Comparison of ENCODE assay signal across 37 cellular contexts in the genomic region with DNA sequence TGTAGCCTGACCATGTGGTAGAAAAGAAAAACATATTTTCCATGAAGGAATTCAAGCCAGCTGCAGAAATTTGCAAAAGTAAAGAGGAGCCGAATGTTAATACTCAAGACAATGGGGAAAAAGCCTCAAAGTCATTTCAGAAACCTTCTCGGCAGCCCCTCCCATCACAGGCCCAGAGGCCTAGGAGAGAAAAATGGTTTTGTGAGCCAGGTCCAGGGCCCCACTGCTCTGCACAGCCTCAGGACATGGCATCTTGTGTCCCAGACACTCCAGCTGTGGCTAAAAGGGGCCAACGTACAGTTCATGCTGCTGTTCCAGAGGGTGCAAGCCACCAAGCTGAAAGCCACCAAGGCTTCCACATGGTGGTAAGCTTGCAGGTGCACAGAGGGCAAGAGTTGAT. TPM values are rescaled to one million over a fixed set of nuclear protein-coding genes. Genes with fewer than 3 reads are reported as not detected.
DNase-seq lines count a peak whose midpoint lies in the region; ATAC-seq, FAIRE-seq and TF ChIP-seq lines count a peak whose summit lies in the region.
"Had no signal": no experiment of that assay in that cellular context is flagged by ENCODE, and none has a peak within 500 bp of the region (broad histone marks: within the 10 kb centered on the region; RNA-seq: fewer than 3 reads in every experiment).

No MANE protein-coding gene starts in this region.

- no peak for FAIRE-seq in K562 (lab: Jason Lieb, UNC)
- FAIRE-seq in bronchial epithelial cell (lab: Jason Lieb, UNC), result peak; percentile 76
- no peak for FAIRE-seq in HepG2 (lab: Jason Lieb, UNC)
- FAIRE-seq: A204.1, A549, D721Med had no signal

- 36% methylated on average over 3 of the region's 3 CpGs for WGBS in K562 (ENCODE audit: insufficient coverage, low coverage, missing lambda C conversion rate)
- no CpG with 5 or more reads among the region's 3 CpGs for WGBS in neuronal stem cell (ENCODE audit: extremely low coverage in 2 of 2, insufficient read length in 2 of 2, insufficient replicate concordance in 1 of 2), 2 donors
- WGBS in HepG2 (ENCODE audit: low lambda C conversion rate), result 12% methylated on average over 3 of the region's 3 CpGs

- POLR2A ChIA-PET in HEK293 (lab: Yijun Ruan, JAX), result no interaction called here
- POLR2A ChIA-PET in K562 (lab: Yijun Ruan, JAX), result no interaction called here
- POLR2A ChIA-PET in HepG2 (lab: Yijun Ruan, JAX), result no interaction called here

- H3K36me3 Mint-ChIP-seq in immature natural killer cell, result no peaks in the 10 kb centered on the region
- H3K36me3 Mint-ChIP-seq: CD14-positive monocyte; CD4-positive, alpha-beta memory T cell; CD8-positive, alpha-beta T cell had no signal

- H3K14ac ChIP-seq in neuronal stem cell (ENCODE audit: low read length), result no peak overlapping the region

- H3K4me3 ChIP-seq in HEK293 (ENCODE audit: low read depth, low read length), result no peak overlapping the region
- no peak overlapping the region for H3K4me3 ChIP-seq in K562
- H3K4me3 ChIP-seq in bronchial epithelial cell (ENCODE audit: low read depth, low read length), result no peak overlapping the region
- no peak overlapping the region for H3K4me3 ChIP-seq in neuronal stem cell (ENCODE audit: low read length in 2 of 2)
- no peak overlapping the region for H3K4me3 ChIP-seq in HepG2 (replicated peaks in 1 of 3; ENCODE audit: insufficient read depth in 1 of 3, low read depth in 2 of 3, low read length in 3 of 3)
- H3K4me3 ChIP-seq: A549; BLaER1; BLaER1 treated with 17β-estradiol and CSF1 and Interleukin-3, amounts not matched to agents 10 nM and 100 nM had no signal

- H3K4me2 ChIP-seq in K562 (ENCODE audit: insufficient read depth, low read length) (no peak overlapping the region), neuronal stem cell (ENCODE audit: insufficient read depth, low read length, poor library complexity, severe bottlenecking) (no peak overlapping the region), HepG2 (ENCODE audit: low read depth, low read length) (no peak overlapping the region)
- H3K4me2 ChIP-seq: A549; BLaER1; BLaER1 treated with 17β-estradiol and CSF1 and Interleukin-3, amounts not matched to agents 10 nM and 100 nM had no signal

- TF ChIP-seq POLR2A in K562 (conservative IDR thresholded peaks at IDR 0.05) (no peak), HepG2 (IDR thresholded peaks at IDR 0.05; ENCODE audit: insufficient read depth in 1 of 2, low read depth in 2 of 2, low read length in 2 of 2) (no peak)

- H3K23ac ChIP-seq in neuronal stem cell (ENCODE audit: low read depth, low read length, poor library complexity), result no peak overlapping the region

- H2AFZ ChIP-seq in K562 (ENCODE audit: low read depth, low read length) (no peak overlapping the region), neuronal stem cell (ENCODE audit: low read length) (no peak overlapping the region), HepG2 (ENCODE audit: low read length) (no peak overlapping the region)

- no peaks in the 10 kb centered on the region for H3K4me1 Mint-ChIP-seq in immature natural killer cell
- H3K4me1 Mint-ChIP-seq: B cell; CD14-positive monocyte; CD4-positive, alpha-beta memory T cell; CD4-positive, CD25-positive, alpha-beta regulatory T cell; CD8-positive, alpha-beta memory T cell had no signal

- H3K79me2 ChIP-seq in K562 (ENCODE audit: control insufficient read depth, insufficient read depth, low read length) (no peaks in the 10 kb centered on the region), HepG2 (ENCODE audit: insufficient read depth, low read length) (no peaks in the 10 kb centered on the region)

- no peaks in the 10 kb centered on the region for H3K4me1 ChIP-seq in HEK293 (ENCODE audit: control insufficient read depth, insufficient read depth, low read length)
- no peaks in the 10 kb centered on the region for H3K4me1 ChIP-seq in K562 (replicated peaks in 1 of 2; ENCODE audit: control insufficient read depth in 2 of 2, insufficient read depth in 2 of 2, low read length in 2 of 2)
- no peaks in the 10 kb centered on the region for H3K4me1 ChIP-seq in neuronal stem cell (ENCODE audit: control insufficient read depth in 2 of 2, insufficient read depth in 1 of 2, low read depth in 1 of 2, low read length in 2 of 2)
- H3K4me1 ChIP-seq in HepG2 (ENCODE audit: insufficient read depth, low read length), result no peaks in the 10 kb centered on the region
- H3K4me1 ChIP-seq: A549, BE2C, Caco-2 had no signal

- H4K8ac ChIP-seq in neuronal stem cell (ENCODE audit: low read depth, low read length), result no peak overlapping the region

- H3K79me1 ChIP-seq in neuronal stem cell (ENCODE audit: low read depth, low read length), result no peaks in the 10 kb centered on the region

- no peaks in the 10 kb centered on the region for H3K9me1 ChIP-seq in K562 (ENCODE audit: control insufficient read depth, insufficient read depth, low read length)

- H3K27me3 ChIP-seq in K562 (ENCODE audit: control insufficient read depth in 2 of 2, insufficient read depth in 2 of 2, low read length in 2 of 2) (no peaks in the 10 kb centered on the region), bronchial epithelial cell (ENCODE audit: control insufficient read depth, insufficient read depth, low read length) (no peaks in the 10 kb centered on the region), neuronal stem cell (ENCODE audit: control insufficient read depth in 3 of 3, insufficient read depth in 3 of 3, low read depth in 1 of 3, low read length in 3 of 3) (no peaks in the 10 kb centered on the region), HepG2 (ENCODE audit: control insufficient read depth in 1 of 2, insufficient read depth in 2 of 2, low read length in 2 of 2) (no peaks in the 10 kb centered on the region)
- H3K27me3 ChIP-seq: BE2C; BLaER1; BLaER1 treated with 17β-estradiol and CSF1 and Interleukin-3, amounts not matched to agents 10 nM and 100 nM had no signal

- H3K27ac ChIP-seq in HEK293 (ENCODE audit: extremely low read depth, low read depth, low read length) (no peak overlapping the region), K562 (ENCODE audit: extremely low read depth, low read depth, low read length) (no peak overlapping the region), neuronal stem cell (replicated peaks; ENCODE audit: low read length) (no peak overlapping the region), HepG2 (ENCODE audit: extremely low read length, insufficient read depth, low read length) (no peak overlapping the region)
- H3K27ac ChIP-seq: 22Rv1; A549; BLaER1; BLaER1 treated with 17β-estradiol and CSF1 and Interleukin-3, amounts not matched to agents 10 nM and 100 nM; C4-2B had no signal

- no peak overlapping the region for H2BK12ac ChIP-seq in neuronal stem cell (ENCODE audit: low read length)

- TF ChIP-seq CTCF in HEK293 (tag by site-specific recombination; IDR thresholded peaks at IDR 0.05) (no peak), K562 (IDR thresholded peaks at IDR 0.05 in 2 of 3, conservative IDR thresholded peaks at IDR 0.05 in 1 of 3; ENCODE audit: insufficient read depth in 2 of 3, low read depth in 1 of 3, low read length in 3 of 3) (no peak), bronchial epithelial cell (IDR thresholded peaks at IDR 0.05; ENCODE audit: insufficient read depth, low read length, severe bottlenecking) (no peak), HepG2 (CRISPR knock-in tag; IDR thresholded peaks at IDR 0.05) (no peak)

- H4K20me1 ChIP-seq in K562 (replicated peaks; ENCODE audit: control insufficient read depth, insufficient read depth, low read length) (no peaks in the 10 kb centered on the region), HepG2 (ENCODE audit: insufficient read depth, low read length) (no peaks in the 10 kb centered on the region)
- H4K20me1 ChIP-seq: BLaER1; BLaER1 treated with 17β-estradiol and CSF1 and Interleukin-3, amounts not matched to agents 10 nM and 100 nM had no signal

- DNase-seq in K562 (ENCODE audit: extremely low read depth in 1 of 4, low spot score in 3 of 4) (no peak), bronchial epithelial cell (ENCODE audit: low read depth) (no peak), neuronal stem cell (ENCODE audit: low spot score) (no peak), immature natural killer cell (no peak), NCI-H526 (lab: John Stamatoyannopoulos, UW) (no peak), HepG2 (ENCODE audit: low spot score) (no peak)
- no peak for DNase-seq in central memory CD4-positive, alpha-beta T cell
- DNase-seq: 8988T; ACHN; AML-193; BE2C; C1 segment of cervical spinal cord; Caco-2; Calu3; CD4-positive, alpha-beta memory T cell; CD4-positive, alpha-beta T cell; CD4-positive, CD25-positive, alpha-beta regulatory T cell; CD8-positive, alpha-beta memory T cell; CD8-positive, alpha-beta T cell; COR-L47; DMS 273 treated with DMSO at 0.1 percent for 48 hours; DMS153; DMS53; DMS79; DMS79 treated with DMSO at 0.1 percent for 48 hours; DND-41; EL had no signal

- no peak overlapping the region for H2BK15ac ChIP-seq in neuronal stem cell (ENCODE audit: low read length)

- H3K18ac ChIP-seq in neuronal stem cell (ENCODE audit: low read length), result no peak overlapping the region

- no peaks in the 10 kb centered on the region for H3K9me3 Mint-ChIP-seq in immature natural killer cell
- H3K9me3 Mint-ChIP-seq: CD8-positive, alpha-beta T cell had no signal

- H3K4ac ChIP-seq in neuronal stem cell (ENCODE audit: low read length), result no peak overlapping the region

- BruUV-seq in K562 (replicated peaks; lab: Mats Ljungman, UMichigan) (no TSS peak), HepG2 (replicated peaks; lab: Mats Ljungman, UMichigan) (no TSS peak)

- ATAC-seq in K562 (no peak), HepG2 (no peak)
- ATAC-seq: A549; CD8-positive, alpha-beta T cell had no signal

- no peak overlapping the region for H3K4me3 Mint-ChIP-seq in immature natural killer cell
- H3K4me3 Mint-ChIP-seq: B cell; CD14-positive monocyte; CD4-positive, alpha-beta memory T cell; CD4-positive, alpha-beta T cell; CD4-positive, CD25-positive, alpha-beta regulatory T cell; CD8-positive, alpha-beta memory T cell; CD8-positive, alpha-beta T cell had no signal

- CTCF ChIA-PET in HEK293 (lab: Yijun Ruan, JAX) (interaction anchor here (0.7 kb wide), 1 partner anchor 242 kb away, joined by 3 read pairs; no protein-coding TSS in a partner anchor), K562 (lab: Yijun Ruan, JAX; ENCODE audit: low intra/inter-chr PET ratio) (no interaction called here), HepG2 (lab: Yijun Ruan, JAX; ENCODE audit: low intra/inter-chr PET ratio, low total read pairs) (no interaction called here)

- peak overlapping the region; percentile 4 for H2BK5ac ChIP-seq in neuronal stem cell (ENCODE audit: low read length)

- H3K36me3 ChIP-seq in HEK293 (ENCODE audit: control insufficient read depth in 2 of 2, insufficient read depth in 1 of 2, low read length in 2 of 2) (no peaks in the 10 kb centered on the region), K562 (ENCODE audit: control insufficient read depth, insufficient read depth, low read length) (no peaks in the 10 kb centered on the region), bronchial epithelial cell (ENCODE audit: control insufficient read depth, insufficient read depth, low read length) (no peaks in the 10 kb centered on the region), neuronal stem cell (replicated peaks in 1 of 2; ENCODE audit: control insufficient read depth in 2 of 2, insufficient read depth in 2 of 2, low read length in 2 of 2) (no peaks in the 10 kb centered on the region), HepG2 (replicated peaks in 1 of 2; ENCODE audit: control insufficient read depth in 1 of 2, insufficient read depth in 2 of 2, low read length in 2 of 2) (no peaks in the 10 kb centered on the region)
- H3K36me3 ChIP-seq: BE2C; BLaER1; BLaER1 treated with 17β-estradiol and CSF1 and Interleukin-3, amounts not matched to agents 10 nM and 100 nM had no signal

- TF ChIP-seq RAD21 in K562 (CRISPR knock-in tag; conservative IDR thresholded peaks at IDR 0.05 in 1 of 2, IDR thresholded peaks at IDR 0.05 in 1 of 2), result no peak
- no peak for TF ChIP-seq RAD21 in HepG2 (CRISPR knock-in tag; IDR thresholded peaks at IDR 0.05)

- no peak overlapping the region for H2AK5ac ChIP-seq in neuronal stem cell (ENCODE audit: low read depth, low read length)

- H3K9ac ChIP-seq in K562 (ENCODE audit: insufficient read depth in 1 of 2, low read depth in 2 of 2, low read length in 2 of 2), result no peak overlapping the region
- H3K9ac ChIP-seq in neuronal stem cell (ENCODE audit: low read depth, low read length, poor library complexity), result no peak overlapping the region
- no peak overlapping the region for H3K9ac ChIP-seq in HepG2 (ENCODE audit: insufficient read depth, low read depth, low read length)
- H3K9ac ChIP-seq: BLaER1; BLaER1 treated with 17β-estradiol and CSF1 and Interleukin-3, amounts not matched to agents 10 nM and 100 nM had no signal

- no peak overlapping the region for H3K27ac Mint-ChIP-seq in immature natural killer cell
- H3K27ac Mint-ChIP-seq: B cell; CD14-positive monocyte; CD4-positive, alpha-beta memory T cell; CD4-positive, alpha-beta T cell; CD4-positive, CD25-positive, alpha-beta regulatory T cell; CD8-positive, alpha-beta T cell had no signal

- H4K91ac ChIP-seq in neuronal stem cell (ENCODE audit: low read depth, low read length, poor library complexity), result no peak overlapping the region

- TF ChIP-seq EP300 in K562 (IDR thresholded peaks at IDR 0.05; ENCODE audit: low read length) (no peak), HepG2 (IDR thresholded peaks at IDR 0.05; ENCODE audit: low read depth in 2 of 2, low read length in 2 of 2) (no peak), HepG2 (CRISPR knock-in tag; IDR thresholded peaks at IDR 0.05; ENCODE audit: borderline replicate concordance) (no peak)

- in situ Hi-C loops in K562 (cut with MboI), result no loop called here
- in situ Hi-C loops in HepG2 (cut with HindIII; ENCODE audit: extremely low pct_ligation_motif_present, low pct_unique_long_range_greater_than_20kb), result no loop called here

- peaks cover 2 to 7% (median 3%) of the 10 kb centered on the region in 3 donors for H3K27me3 Mint-ChIP-seq in immature natural killer cell (ENCODE audit: low read depth in 3 of 3)

- no peak overlapping the region for H2BK120ac ChIP-seq in neuronal stem cell (ENCODE audit: low read depth, low read length)

- intact Hi-C loops in K562 (cut with micrococcal nuclease) (no loop called here), HepG2 (cut with micrococcal nuclease; ENCODE audit: unreplicated experiment) (no loop called here)

- H3K9me3 ChIP-seq in HEK293 (ENCODE audit: control insufficient read depth, insufficient read depth, low read depth, low read length) (no peaks in the 10 kb centered on the region), K562 (replicated peaks; ENCODE audit: control insufficient read depth, insufficient read depth, low read depth, low read length) (0 out of 2 replicates have a peak, but pooled peaks cover 3% of the 10 kb centered on the region), neuronal stem cell (replicated peaks in 1 of 2; ENCODE audit: control insufficient read depth in 2 of 2, insufficient read depth in 1 of 2, low read depth in 1 of 2, low read length in 2 of 2) (peaks cover 2% of the 10 kb centered on the region in 2 donors), HepG2 (ENCODE audit: low read length) (peaks cover 6% of the 10 kb centered on the region; the same call in 1 of the 2 replicates)
- H3K9me3 ChIP-seq: BE2C, Caco-2 had no signal

RNA-seq across cellular contexts. Expression of gene BBS12, which starts 50.9 kb away (rescaled TPM):
- total RNA-seq in K562 (2011; cell fraction: chromatin; rRNA removed; ENCODE audit: low replicate concordance), result 2.4 and 7.3 TPM in 2 replicates
- 1.8 and 2.3 TPM in 2 replicates for total RNA-seq in K562 (2011; cell fraction: nucleolus; rRNA removed)
- 2.2 and 3.2 TPM in 2 replicates for total RNA-seq in K562 (2011; cell fraction: nucleoplasm; rRNA removed)
- total RNA-seq in K562 (2014; rRNA removed) (2.7 and 2.9 TPM in 2 replicates), K562 (2014; rRNA removed; fragmentation: Illumina TruSeq; extraction: Trizol) (4.4 and 4.8 TPM in 2 replicates), K562 (2015; rRNA removed; fragmentation: Illumina TruSeq; extraction: Trizol) (5.3 and 5.5 TPM in 2 replicates), K562 (2021) (3.0 and 3.1 TPM in 2 replicates), bronchial epithelial cell (4.5 and 6.8 TPM in 2 replicates), HepG2 (2016; rRNA removed; fragmentation: Illumina TruSeq; extraction: Trizol) (1.7 and 2.1 TPM in 2 replicates)
- polyA plus RNA-seq in K562 (2011; rRNA removed) (2.5 and 2.8 TPM in 2 replicates), K562 (2014; fragmentation: Illumina TruSeq; extraction: Trizol) (3.3 and 3.5 TPM in 2 replicates), K562 (2014; fragmentation: Nextera tagmentation; extraction: Ambion mirVana) (1 to 10 TPM; 5.1 to 6.5 TPM), K562 (2014; rRNA removed) (2.1 and 3.2 TPM in 2 replicates), immature natural killer cell (1 to 10 TPM in 1 of 3 donors, under 1 TPM in 1, not detected in 1; 0.19 to 1.1 TPM), HepG2 (2011; rRNA removed) (0.29 and 0.32 TPM in 2 replicates)
- 1.1 and 1.5 TPM in 2 replicates for polyA plus RNA-seq in K562 (2011; cell fraction: cytosol; rRNA removed)
- 1.0 and 2.5 TPM in 2 replicates for polyA plus RNA-seq in K562 (2011; cell fraction: nucleus; rRNA removed)
- polyA plus RNA-seq in K562 (2012), result 3.3 and 5.8 TPM in 2 replicates
- 4.7 and 5.5 TPM in 2 replicates for polyA minus RNA-seq in K562 (2011; rRNA and poly(A)+ RNA removed)
- polyA minus RNA-seq in K562 (2011; cell fraction: cytosol; rRNA and poly(A)+ RNA removed), result 2.0 and 2.6 TPM in 2 replicates
- 3.2 and 8.6 TPM in 2 replicates for polyA minus RNA-seq in K562 (2011; cell fraction: nucleus; rRNA and poly(A)+ RNA removed)
- 3.9 TPM for polyA plus RNA-seq in neuronal stem cell (2013, experiment 1 of 2)
- 3.9 TPM for polyA plus RNA-seq in neuronal stem cell (2013, experiment 2 of 2)
- 0.18 and 0.20 TPM in 2 replicates for total RNA-seq in HepG2 (2016; cell fraction: cytosol; rRNA removed; fragmentation: Illumina TruSeq; extraction: Trizol; ENCODE audit: low read depth)
- total RNA-seq in HepG2 (2016; cell fraction: insoluble cytoplasmic fraction; rRNA removed; fragmentation: Illumina TruSeq; extraction: Trizol), result 1.5 and 2.4 TPM in 2 replicates
- total RNA-seq in HepG2 (2016; cell fraction: membrane; rRNA removed; fragmentation: Illumina TruSeq; extraction: Trizol), result 0.90 TPM in 2 replicates
- 1.0 and 1.2 TPM in 2 replicates for total RNA-seq in HepG2 (2016; cell fraction: nucleus; rRNA removed; fragmentation: Illumina TruSeq; extraction: Trizol)
- polyA plus RNA-seq in HepG2 (2011; cell fraction: cytosol; rRNA removed), result 0.17 and 0.35 TPM in 2 replicates
- 0.18 and 0.29 TPM in 2 replicates for polyA plus RNA-seq in HepG2 (2011; cell fraction: nucleus; rRNA removed)
- 1.0 and 1.5 TPM in 2 replicates for polyA plus RNA-seq in HepG2 (2012)
- polyA plus RNA-seq in HepG2 (2016; cell fraction: cytosol; fragmentation: Illumina TruSeq; extraction: Trizol; ENCODE audit: low read depth), result 0.08 and 0.09 TPM in 2 replicates
- 1.3 and 1.6 TPM in 2 replicates for polyA plus RNA-seq in HepG2 (2016; cell fraction: insoluble cytoplasmic fraction; fragmentation: Illumina TruSeq; extraction: Trizol; ENCODE audit: low read depth)
- 0.26 and 0.31 TPM in 2 replicates for polyA plus RNA-seq in HepG2 (2016; cell fraction: membrane; fragmentation: Illumina TruSeq; extraction: Trizol; ENCODE audit: low read depth)
- polyA plus RNA-seq in HepG2 (2016; cell fraction: nucleus; fragmentation: Illumina TruSeq; extraction: Trizol; ENCODE audit: insufficient read depth, low read depth), result 0.57 and 1.1 TPM in 2 replicates
- 0.24 and 0.77 TPM in 2 replicates for polyA minus RNA-seq in HepG2 (2011; rRNA and poly(A)+ RNA removed; ENCODE audit: low replicate concordance)
- polyA minus RNA-seq in HepG2 (2011; cell fraction: cytosol; rRNA and poly(A)+ RNA removed), result 0.79 and 0.89 TPM in 2 replicates
- polyA minus RNA-seq in HepG2 (2011; cell fraction: nucleus; rRNA and poly(A)+ RNA removed), result 2.3 and 4.0 TPM in 2 replicates
